11 cellular contexts compared by ENCODE assay signal in genomic region chr3:108219336-108219735, GRCh38. TPM values are rescaled to one million over a fixed set of nuclear protein-coding genes. Genes with fewer than 3 reads are reported as not detected.
DNase-seq lines count a peak whose midpoint lies in the region; ATAC-seq and TF ChIP-seq lines count a peak whose summit lies in the region.
"Had no signal": no experiment of that assay in that cellular context is flagged by ENCODE, and none has a peak within 500 bp of the region (broad histone marks: within the 10 kb centered on the region; RNA-seq: fewer than 3 reads in every experiment).

No MANE protein-coding gene starts in this region.

- CTCF ChIA-PET in activated CD4-positive, alpha-beta T cell treated with anti-CD3 and anti-CD28 coated beads, Interleukin-2, amount 10 ng/mL, durations not matched to agents 7 days and 5 days (lab: Charles Lee) = no interaction called here

- no peaks in the 10 kb centered on the region for H3K9me2 ChIP-seq in neural cell (ENCODE audit: insufficient read depth, low read length)

- TF ChIP-seq EP300 in neural cell (conservative IDR thresholded peaks at IDR 0.05; ENCODE audit: poor library complexity, severe bottlenecking) = no peak

- H3K4me2 ChIP-seq in neural cell (ENCODE audit: low read length) = no peak overlapping the region

- no peaks in the 10 kb centered on the region for H3K27me3 ChIP-seq in neural cell (ENCODE audit: insufficient read depth, low read depth, low read length)

- H3K9me3 Mint-ChIP-seq in HFFc6 = no peaks in the 10 kb centered on the region
- no peaks in the 10 kb centered on the region for H3K9me3 Mint-ChIP-seq in activated CD4-positive, alpha-beta T cell treated with anti-CD3 and anti-CD28 coated beads, Interleukin-2, amount 10 ng/mL, durations not matched to agents 7 days and 5 days

- H3K9me3 ChIP-seq in neural cell (ENCODE audit: low read length) = no peaks in the 10 kb centered on the region
- H3K9me3 ChIP-seq: left ventricle myocardium inferior had no signal

- peaks cover 36% of the 10 kb centered on the region for H3K79me2 ChIP-seq in neural cell (replicated peaks; ENCODE audit: insufficient read depth, low read length)

- H3K36me3 ChIP-seq in neural cell (ENCODE audit: insufficient read depth, low read length) = no peaks in the 10 kb centered on the region

- TF ChIP-seq CTCF in HFFc6 (IDR thresholded peaks at IDR 0.05) (no peak), neural cell (IDR thresholded peaks at IDR 0.05; ENCODE audit: poor library complexity, severe bottlenecking) (no peak)

- TF ChIP-seq POLR2A in Raji (IDR thresholded peaks at IDR 0.05; ENCODE audit: insufficient read depth, low read depth, low read length) = peak; percentile 39; the same call in 1 of the 2 replicates

- no peak overlapping the region for H2AFZ ChIP-seq in neural cell (ENCODE audit: low read depth, low read length)

- ATAC-seq in GM18498 (IDR thresholded peaks at IDR 0.05; ENCODE audit: unreplicated experiment) = peak; percentile 20
- no peak for ATAC-seq in HG03460 (IDR thresholded peaks at IDR 0.05; ENCODE audit: unreplicated experiment)

- H3F3A ChIP-seq in neural cell (ENCODE audit: insufficient read depth, low read length, poor library complexity, severe bottlenecking) = no peaks in the 10 kb centered on the region

- POLR2A ChIA-PET in activated CD4-positive, alpha-beta T cell treated with anti-CD3 and anti-CD28 coated beads, Interleukin-2, amount 10 ng/mL, durations not matched to agents 7 days and 5 days (lab: Charles Lee) = no interaction called here

- H3K27ac ChIP-seq in neural cell (ENCODE audit: low read length) = no peak overlapping the region
- H3K27ac ChIP-seq: left ventricle myocardium inferior had no signal

- no peaks in the 10 kb centered on the region for H3K27me3 Mint-ChIP-seq in HFFc6 (ENCODE audit: insufficient read depth)
- H3K27me3 Mint-ChIP-seq in activated CD4-positive, alpha-beta T cell treated with anti-CD3 and anti-CD28 coated beads, Interleukin-2, amount 10 ng/mL, durations not matched to agents 7 days and 5 days = no peaks in the 10 kb centered on the region

- H3K4me1 Mint-ChIP-seq in HFFc6 (ENCODE audit: low read depth) = peaks cover 64% of the 10 kb centered on the region
- H3K4me1 Mint-ChIP-seq in activated CD4-positive, alpha-beta T cell treated with anti-CD3 and anti-CD28 coated beads, Interleukin-2, amount 10 ng/mL, durations not matched to agents 7 days and 5 days = peaks cover 54% of the 10 kb centered on the region

- H3K27ac Mint-ChIP-seq in HFFc6 = peak overlapping the region; percentile 20; the same call in 1 of the 2 replicates
- H3K27ac Mint-ChIP-seq in activated CD4-positive, alpha-beta T cell treated with anti-CD3 and anti-CD28 coated beads, Interleukin-2, amount 10 ng/mL, durations not matched to agents 7 days and 5 days = no peak overlapping the region

- DNase-seq in HFFc6 (no peak), medulla oblongata (ENCODE audit: extremely low spot score) (no peak)
- DNase-seq in stimulated activated CD4-positive, alpha-beta T cell treated with anti-CD3 and anti-CD28 coated beads, Interleukin-2, amount 100 ng/mL, for 48 hours = no peak
- no peak for DNase-seq in activated CD4-positive, alpha-beta T cell treated with anti-CD3 and anti-CD28 coated beads, Interleukin-2, amount 10 ng/mL, durations not matched to agents 7 days and 5 days
- DNase-seq: effector memory CD4-positive, alpha-beta T cell; left ventricle myocardium inferior; NCI-H2081 treated with DMSO at 0.1 percent for 48 hours had no signal

- peak overlapping the region; percentile 92 for H3K4me3 ChIP-seq in neural cell (ENCODE audit: low read length)
- H3K4me3 ChIP-seq: left ventricle myocardium inferior had no signal

- TF ChIP-seq RAD21 in neural cell (conservative IDR thresholded peaks at IDR 0.05) = no peak

- no peak overlapping the region for H3K9ac ChIP-seq in neural cell (ENCODE audit: low read length)

- peaks cover 20% of the 10 kb centered on the region for H3K36me3 Mint-ChIP-seq in HFFc6 (ENCODE audit: low read depth)
- H3K36me3 Mint-ChIP-seq in activated CD4-positive, alpha-beta T cell treated with anti-CD3 and anti-CD28 coated beads, Interleukin-2, amount 10 ng/mL, durations not matched to agents 7 days and 5 days (ENCODE audit: low read depth) = peaks cover 18% of the 10 kb centered on the region

- H3K4me3 Mint-ChIP-seq in HFFc6 = peak overlapping the region; percentile 98
- H3K4me3 Mint-ChIP-seq in activated CD4-positive, alpha-beta T cell treated with anti-CD3 and anti-CD28 coated beads, Interleukin-2, amount 10 ng/mL, durations not matched to agents 7 days and 5 days = no peak overlapping the region

- H4K20me1 ChIP-seq in neural cell (ENCODE audit: insufficient read depth) = no peaks in the 10 kb centered on the region

TF ChIP-seq in neural cell, 6 proteins besides CTCF, POLR2A, EP300 and RAD21:
- TF ChIP-seq REST (IDR thresholded peaks at IDR 0.05; ENCODE audit: borderline replicate concordance) = no peak

RNA-seq across cellular contexts. Expression of gene IFT57, which starts 2.9 kb away (rescaled TPM):
- 10 to 100 TPM; 53.6 to 65.3 (median 58.7) TPM for total RNA-seq in HFFc6 (2021; fragmentation: NEBNext Ultra II Directional; extraction: Animal tissue kit (Norgen Biotek cat#: 25700))
- 59.0 and 70.7 TPM in 2 replicates for polyA plus RNA-seq in neural cell
- polyA minus RNA-seq in neural cell = 53.5 and 62.6 TPM in 2 replicates
- 10 to 100 TPM; 23.8 to 25.7 TPM for total RNA-seq in activated CD4-positive, alpha-beta T cell treated with anti-CD3 and anti-CD28 coated beads, Interleukin-2, amount 10 ng/mL, durations not matched to agents 7 days and 5 days
